ENCODE assay signal across 8 cellular contexts in genomic region chr18:159037-159652, GRCh38. TPM values are rescaled to one million over a fixed set of nuclear protein-coding genes. Genes with fewer than 3 reads are reported as not detected.
DNase-seq lines count a peak whose midpoint lies in the region; ATAC-seq and TF ChIP-seq lines count a peak whose summit lies in the region.

No MANE protein-coding gene starts in this region.

- H3K4me1 Mint-ChIP-seq in CD4-positive, CD25-positive, alpha-beta regulatory T cell: peaks cover 21 to 44% (median 29%) of the 10 kb centered on the region in 4 donors

- H3K9me2 ChIP-seq in GM23248 (ENCODE audit: insufficient read depth) (no peaks in the 10 kb centered on the region), neural cell (ENCODE audit: insufficient read depth, low read length) (no peaks in the 10 kb centered on the region)

- H3K27me3 Mint-ChIP-seq in CD4-positive, CD25-positive, alpha-beta regulatory T cell: no peaks in the 10 kb centered on the region

- peak overlapping the region; percentile 61 to 97 (median 94) for H3K27ac Mint-ChIP-seq in CD4-positive, CD25-positive, alpha-beta regulatory T cell

- no peak for TF ChIP-seq CTCF in neural cell (IDR thresholded peaks at IDR 0.05; ENCODE audit: poor library complexity, severe bottlenecking)

- H3K9me3 ChIP-seq in CD4-positive, CD25-positive, alpha-beta regulatory T cell (ENCODE audit: control insufficient read depth in 2 of 2, low read length in 2 of 2): no peaks in the 10 kb centered on the region
- H3K9me3 ChIP-seq in GM23248 (ENCODE audit: low read depth) (no peaks in the 10 kb centered on the region), SK-N-MC (ENCODE audit: low read depth, low read length) (no peaks in the 10 kb centered on the region), neural cell (ENCODE audit: low read length) (no peaks in the 10 kb centered on the region)

- peak in 1 of 3 donors; percentile 27 for DNase-seq in CD4-positive, CD25-positive, alpha-beta regulatory T cell
- DNase-seq in GM23248 (peak; percentile 42), SK-N-MC (ENCODE audit: low read depth, low spot score) (no peak), epithelial cell of prostate (ENCODE audit: low read depth, low spot score) (no peak), occipital lobe (lab: John Stamatoyannopoulos, UW) (no peak), cerebellar nuclear complex (lab: John Stamatoyannopoulos, UW) (no peak)
- no peak for DNase-seq in activated CD4-positive, alpha-beta T cell treated with anti-CD3 and anti-CD28 coated beads, Interleukin-2, amount 50 U/mL, for 1 hour

- H4K20me1 ChIP-seq in GM23248 (ENCODE audit: insufficient read depth) (peaks cover 3% of the 10 kb centered on the region), neural cell (ENCODE audit: insufficient read depth) (no peaks in the 10 kb centered on the region)

- H3K36me3 ChIP-seq in CD4-positive, CD25-positive, alpha-beta regulatory T cell (ENCODE audit: control insufficient read depth, insufficient read depth, low read length): no peaks in the 10 kb centered on the region
- H3K36me3 ChIP-seq in GM23248 (ENCODE audit: low read depth): peaks cover 7% of the 10 kb centered on the region
- H3K36me3 ChIP-seq in SK-N-MC (ENCODE audit: insufficient read depth, low read length): peaks cover 38% of the 10 kb centered on the region
- no peaks in the 10 kb centered on the region for H3K36me3 ChIP-seq in neural cell (ENCODE audit: insufficient read depth, low read length)

- 1 to 2% methylated on average over 21 to 23 of the region's 23 CpGs for WGBS in GM23248 (ENCODE audit: low coverage in 1 of 2, low lambda C conversion rate in 2 of 2, missing lambda C conversion rate in 2 of 2), 2 experiments

- peak overlapping the region; percentile 93 for H3K9ac ChIP-seq in GM23248
- peak overlapping the region; percentile 92 for H3K9ac ChIP-seq in SK-N-MC (ENCODE audit: insufficient read length)
- peak overlapping the region; percentile 84 for H3K9ac ChIP-seq in neural cell (ENCODE audit: low read length)

- H3K4me2 ChIP-seq in GM23248 (ENCODE audit: unreplicated experiment) (peak overlapping the region; percentile 95), neural cell (ENCODE audit: low read length) (peak overlapping the region; percentile 79)

- TF ChIP-seq RAD21 in neural cell (conservative IDR thresholded peaks at IDR 0.05): no peak

- TF ChIP-seq EP300 in neural cell (conservative IDR thresholded peaks at IDR 0.05; ENCODE audit: poor library complexity, severe bottlenecking): no peak

- H3F3A ChIP-seq in GM23248 (ENCODE audit: insufficient read depth): peaks cover 8% of the 10 kb centered on the region; the same call in 1 of the 2 replicates
- H3F3A ChIP-seq in neural cell (ENCODE audit: insufficient read depth, low read length, poor library complexity, severe bottlenecking): no peaks in the 10 kb centered on the region

- in situ Hi-C loops in GM23248 (cut with MboI): no loop called here

- H3K79me2 ChIP-seq in GM23248 (ENCODE audit: insufficient read depth) (peaks cover 55% of the 10 kb centered on the region), neural cell (replicated peaks; ENCODE audit: insufficient read depth, low read length) (peaks cover 43% of the 10 kb centered on the region)

- peaks cover 5% of the 10 kb centered on the region for H3K36me3 Mint-ChIP-seq in CD4-positive, CD25-positive, alpha-beta regulatory T cell

- H3K4me3 Mint-ChIP-seq in CD4-positive, CD25-positive, alpha-beta regulatory T cell: peak overlapping the region; percentile 95 to 99 (median 96)

- H3K4me3 ChIP-seq in CD4-positive, CD25-positive, alpha-beta regulatory T cell (ENCODE audit: low read depth, low read length): peak overlapping the region; percentile 91
- H3K4me3 ChIP-seq in GM23248: peak overlapping the region; percentile 79
- peak overlapping the region; percentile 91 for H3K4me3 ChIP-seq in SK-N-MC
- H3K4me3 ChIP-seq in neural cell (ENCODE audit: low read length): peak overlapping the region; percentile 77

- H3K27me3 ChIP-seq in CD4-positive, CD25-positive, alpha-beta regulatory T cell (ENCODE audit: control insufficient read depth, insufficient read depth, low read length): no peaks in the 10 kb centered on the region
- H3K27me3 ChIP-seq in GM23248 (replicated peaks; ENCODE audit: insufficient read depth): no peaks in the 10 kb centered on the region
- H3K27me3 ChIP-seq in neural cell (ENCODE audit: insufficient read depth, low read depth, low read length): no peaks in the 10 kb centered on the region

- no peaks in the 10 kb centered on the region for H3K9me3 Mint-ChIP-seq in CD4-positive, CD25-positive, alpha-beta regulatory T cell

- H3K4me1 ChIP-seq in CD4-positive, CD25-positive, alpha-beta regulatory T cell (ENCODE audit: control insufficient read depth, insufficient read depth, low read length, poor library complexity, severe bottlenecking): peaks cover 21% of the 10 kb centered on the region
- peaks cover 24% of the 10 kb centered on the region for H3K4me1 ChIP-seq in GM23248 (ENCODE audit: insufficient read depth)

- peak overlapping the region; percentile 85 for H2AFZ ChIP-seq in GM23248
- H2AFZ ChIP-seq in neural cell (ENCODE audit: low read depth, low read length): peak overlapping the region; percentile 30

- ATAC-seq in CD4-positive, CD25-positive, alpha-beta regulatory T cell (ENCODE audit: low read depth in 2 of 2): no peak

- peak overlapping the region; percentile 86 for H3K27ac ChIP-seq in CD4-positive, CD25-positive, alpha-beta regulatory T cell (ENCODE audit: insufficient read depth, low read length, poor library complexity, severe bottlenecking)
- H3K27ac ChIP-seq in GM23248 (peak overlapping the region; percentile 71), SK-N-MC (no peak overlapping the region), epithelial cell of prostate (peak overlapping the region; percentile 70), neural cell (ENCODE audit: low read length) (peak overlapping the region; percentile 77)

TF ChIP-seq in neural cell, 6 proteins besides CTCF, POLR2A, EP300 and RAD21:
- TF ChIP-seq SMC3 (conservative IDR thresholded peaks at IDR 0.05; ENCODE audit: poor library complexity): no peak
- TF ChIP-seq POLR2AphosphoS5 (IDR thresholded peaks at IDR 0.05): no peak
- TF ChIP-seq EZH2 (IDR thresholded peaks at IDR 0.05; ENCODE audit: borderline replicate concordance, insufficient read depth, low read length, poor library complexity, severe bottlenecking): no peak
- TF ChIP-seq MXI1 (conservative IDR thresholded peaks at IDR 0.05; ENCODE audit: poor library complexity, severe bottlenecking): no peak

RNA-seq across cellular contexts. Expression of gene USP14, which starts 0.8 kb away (rescaled TPM):
- 41.1 TPM for total RNA-seq in CD4-positive, CD25-positive, alpha-beta regulatory T cell
- 10 to 100 TPM; 35.5 to 48.7 (median 45.6) TPM for polyA plus RNA-seq in CD4-positive, CD25-positive, alpha-beta regulatory T cell
- 13.9 and 16.1 TPM in 2 replicates for total RNA-seq in GM23248 (2014; rRNA removed; shearing (Covaris generic))
- polyA plus RNA-seq in GM23248 (2016; fragmentation: Nextera tagmentation; extraction: Ambion mirVana): 94.8 and 96.9 TPM in 2 replicates
- polyA plus RNA-seq in neural cell: 41.7 and 42.4 TPM in 2 replicates
- polyA minus RNA-seq in neural cell: 44.1 and 57.2 TPM in 2 replicates
- total RNA-seq in occipital lobe: 29.5 TPM
